ENCODE assay signal across 2 cellular contexts in the genomic region with DNA sequence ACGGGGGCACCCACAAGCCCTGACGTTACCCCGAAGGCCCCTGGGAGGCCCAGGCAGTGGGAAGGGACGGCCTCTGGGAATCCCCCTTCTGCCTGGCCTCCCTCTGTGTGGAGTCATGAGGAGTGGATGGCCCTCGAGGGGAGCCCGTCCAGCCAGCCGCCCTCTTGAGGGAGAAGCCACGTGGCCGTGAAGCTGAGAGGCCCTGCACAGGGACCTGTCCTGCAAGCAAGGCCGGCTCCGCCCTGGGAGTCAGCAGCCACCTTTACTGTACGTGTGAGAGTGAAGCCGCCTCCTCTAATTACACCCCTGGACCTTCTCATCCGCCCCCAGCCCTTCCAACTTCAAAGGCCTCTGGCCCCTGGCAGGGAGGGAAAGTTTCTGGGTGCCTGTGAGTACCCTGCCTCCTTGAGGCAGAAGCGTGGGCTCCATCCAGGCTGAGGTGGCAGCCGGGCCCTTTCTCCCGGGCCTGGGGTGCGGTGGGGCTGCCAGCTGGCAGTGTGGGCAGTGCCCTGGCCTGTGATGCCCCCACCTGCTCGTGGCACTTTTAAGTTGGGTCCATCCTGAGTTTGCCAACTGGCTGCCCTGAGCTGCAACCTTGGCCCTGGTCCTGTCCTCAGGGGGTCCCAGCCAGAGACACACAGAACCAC.
TF ChIP-seq lines count a peak whose summit lies in the region.

No MANE protein-coding gene starts in this region.

TF ChIP-seq in HCT116, 20 proteins besides CTCF, POLR2A, EP300 and RAD21:
- no peak for TF ChIP-seq CBX3 (IDR thresholded peaks at IDR 0.05; ENCODE audit: low read depth)
- TF ChIP-seq ZNF274 (IDR thresholded peaks at IDR 0.05; ENCODE audit: low read depth, low read length), result no peak
- no peak for TF ChIP-seq ZFX (IDR thresholded peaks at IDR 0.05)
- no peak for TF ChIP-seq TCF7L2 (IDR thresholded peaks at IDR 0.05; ENCODE audit: borderline replicate concordance, extremely low read depth, insufficient read depth, insufficient read length)
- TF ChIP-seq, protein P1, sequence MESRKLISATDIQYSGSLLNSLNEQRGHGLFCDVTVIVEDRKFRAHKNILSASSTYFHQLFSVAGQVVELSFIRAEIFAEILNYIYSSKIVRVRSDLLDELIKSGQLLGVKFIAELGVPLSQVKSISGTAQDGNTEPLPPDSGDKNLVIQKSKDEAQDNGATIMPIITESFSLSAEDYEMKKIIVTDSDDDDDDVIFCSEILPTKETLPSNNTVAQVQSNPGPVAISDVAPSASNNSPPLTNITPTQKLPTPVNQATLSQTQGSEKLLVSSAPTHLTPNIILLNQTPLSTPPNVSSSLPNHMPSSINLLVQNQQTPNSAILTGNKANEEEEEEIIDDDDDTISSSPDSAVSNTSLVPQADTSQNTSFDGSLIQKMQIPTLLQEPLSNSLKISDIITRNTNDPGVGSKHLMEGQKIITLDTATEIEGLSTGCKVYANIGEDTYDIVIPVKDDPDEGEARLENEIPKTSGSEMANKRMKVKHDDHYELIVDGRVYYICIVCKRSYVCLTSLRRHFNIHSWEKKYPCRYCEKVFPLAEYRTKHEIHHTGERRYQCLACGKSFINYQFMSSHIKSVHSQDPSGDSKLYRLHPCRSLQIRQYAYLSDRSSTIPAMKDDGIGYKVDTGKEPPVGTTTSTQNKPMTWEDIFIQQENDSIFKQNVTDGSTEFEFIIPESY (IDR thresholded peaks at IDR 0.05; ENCODE audit: extremely low read depth, insufficient replicate concordance, low read length), result no peak
- no peak for TF ChIP-seq JUND (IDR thresholded peaks at IDR 0.05)
- no peak for TF ChIP-seq SP1 (IDR thresholded peaks at IDR 0.05; ENCODE audit: low read depth)
- TF ChIP-seq, protein P2, sequence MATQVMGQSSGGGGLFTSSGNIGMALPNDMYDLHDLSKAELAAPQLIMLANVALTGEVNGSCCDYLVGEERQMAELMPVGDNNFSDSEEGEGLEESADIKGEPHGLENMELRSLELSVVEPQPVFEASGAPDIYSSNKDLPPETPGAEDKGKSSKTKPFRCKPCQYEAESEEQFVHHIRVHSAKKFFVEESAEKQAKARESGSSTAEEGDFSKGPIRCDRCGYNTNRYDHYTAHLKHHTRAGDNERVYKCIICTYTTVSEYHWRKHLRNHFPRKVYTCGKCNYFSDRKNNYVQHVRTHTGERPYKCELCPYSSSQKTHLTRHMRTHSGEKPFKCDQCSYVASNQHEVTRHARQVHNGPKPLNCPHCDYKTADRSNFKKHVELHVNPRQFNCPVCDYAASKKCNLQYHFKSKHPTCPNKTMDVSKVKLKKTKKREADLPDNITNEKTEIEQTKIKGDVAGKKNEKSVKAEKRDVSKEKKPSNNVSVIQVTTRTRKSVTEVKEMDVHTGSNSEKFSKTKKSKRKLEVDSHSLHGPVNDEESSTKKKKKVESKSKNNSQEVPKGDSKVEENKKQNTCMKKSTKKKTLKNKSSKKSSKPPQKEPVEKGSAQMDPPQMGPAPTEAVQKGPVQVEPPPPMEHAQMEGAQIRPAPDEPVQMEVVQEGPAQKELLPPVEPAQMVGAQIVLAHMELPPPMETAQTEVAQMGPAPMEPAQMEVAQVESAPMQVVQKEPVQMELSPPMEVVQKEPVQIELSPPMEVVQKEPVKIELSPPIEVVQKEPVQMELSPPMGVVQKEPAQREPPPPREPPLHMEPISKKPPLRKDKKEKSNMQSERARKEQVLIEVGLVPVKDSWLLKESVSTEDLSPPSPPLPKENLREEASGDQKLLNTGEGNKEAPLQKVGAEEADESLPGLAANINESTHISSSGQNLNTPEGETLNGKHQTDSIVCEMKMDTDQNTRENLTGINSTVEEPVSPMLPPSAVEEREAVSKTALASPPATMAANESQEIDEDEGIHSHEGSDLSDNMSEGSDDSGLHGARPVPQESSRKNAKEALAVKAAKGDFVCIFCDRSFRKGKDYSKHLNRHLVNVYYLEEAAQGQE (IDR thresholded peaks at IDR 0.05; ENCODE audit: low read depth), result no peak
- TF ChIP-seq, protein P3, sequence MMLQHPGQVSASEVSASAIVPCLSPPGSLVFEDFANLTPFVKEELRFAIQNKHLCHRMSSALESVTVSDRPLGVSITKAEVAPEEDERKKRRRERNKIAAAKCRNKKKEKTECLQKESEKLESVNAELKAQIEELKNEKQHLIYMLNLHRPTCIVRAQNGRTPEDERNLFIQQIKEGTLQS (IDR thresholded peaks at IDR 0.05), result no peak
- no peak for TF ChIP-seq YY1 (IDR thresholded peaks at IDR 0.05; ENCODE audit: extremely low read depth, insufficient replicate concordance, low read depth, low read length)
- no peak for TF ChIP-seq SRF (IDR thresholded peaks at IDR 0.05; ENCODE audit: low read depth)
- TF ChIP-seq CEBPB (IDR thresholded peaks at IDR 0.05; ENCODE audit: low read depth), result no peak
- no peak for TF ChIP-seq EZH2phosphoT487 (IDR thresholded peaks at IDR 0.05; ENCODE audit: borderline replicate concordance)

TF ChIP-seq in K562, 482 proteins besides CTCF, POLR2A, EP300 and RAD21 (continues in another document):
- TF ChIP-seq, protein P4, sequence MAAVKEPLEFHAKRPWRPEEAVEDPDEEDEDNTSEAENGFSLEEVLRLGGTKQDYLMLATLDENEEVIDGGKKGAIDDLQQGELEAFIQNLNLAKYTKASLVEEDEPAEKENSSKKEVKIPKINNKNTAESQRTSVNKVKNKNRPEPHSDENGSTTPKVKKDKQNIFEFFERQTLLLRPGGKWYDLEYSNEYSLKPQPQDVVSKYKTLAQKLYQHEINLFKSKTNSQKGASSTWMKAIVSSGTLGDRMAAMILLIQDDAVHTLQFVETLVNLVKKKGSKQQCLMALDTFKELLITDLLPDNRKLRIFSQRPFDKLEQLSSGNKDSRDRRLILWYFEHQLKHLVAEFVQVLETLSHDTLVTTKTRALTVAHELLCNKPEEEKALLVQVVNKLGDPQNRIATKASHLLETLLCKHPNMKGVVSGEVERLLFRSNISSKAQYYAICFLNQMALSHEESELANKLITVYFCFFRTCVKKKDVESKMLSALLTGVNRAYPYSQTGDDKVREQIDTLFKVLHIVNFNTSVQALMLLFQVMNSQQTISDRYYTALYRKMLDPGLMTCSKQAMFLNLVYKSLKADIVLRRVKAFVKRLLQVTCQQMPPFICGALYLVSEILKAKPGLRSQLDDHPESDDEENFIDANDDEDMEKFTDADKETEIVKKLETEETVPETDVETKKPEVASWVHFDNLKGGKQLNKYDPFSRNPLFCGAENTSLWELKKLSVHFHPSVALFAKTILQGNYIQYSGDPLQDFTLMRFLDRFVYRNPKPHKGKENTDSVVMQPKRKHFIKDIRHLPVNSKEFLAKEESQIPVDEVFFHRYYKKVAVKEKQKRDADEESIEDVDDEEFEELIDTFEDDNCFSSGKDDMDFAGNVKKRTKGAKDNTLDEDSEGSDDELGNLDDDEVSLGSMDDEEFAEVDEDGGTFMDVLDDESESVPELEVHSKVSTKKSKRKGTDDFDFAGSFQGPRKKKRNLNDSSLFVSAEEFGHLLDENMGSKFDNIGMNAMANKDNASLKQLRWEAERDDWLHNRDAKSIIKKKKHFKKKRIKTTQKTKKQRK (IDR thresholded peaks at IDR 0.05; ENCODE audit: borderline replicate concordance, low read depth, low read length), result no peak
- TF ChIP-seq, protein P5, sequence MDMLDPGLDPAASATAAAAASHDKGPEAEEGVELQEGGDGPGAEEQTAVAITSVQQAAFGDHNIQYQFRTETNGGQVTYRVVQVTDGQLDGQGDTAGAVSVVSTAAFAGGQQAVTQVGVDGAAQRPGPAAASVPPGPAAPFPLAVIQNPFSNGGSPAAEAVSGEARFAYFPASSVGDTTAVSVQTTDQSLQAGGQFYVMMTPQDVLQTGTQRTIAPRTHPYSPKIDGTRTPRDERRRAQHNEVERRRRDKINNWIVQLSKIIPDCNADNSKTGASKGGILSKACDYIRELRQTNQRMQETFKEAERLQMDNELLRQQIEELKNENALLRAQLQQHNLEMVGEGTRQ (CRISPR knock-in tag; IDR thresholded peaks at IDR 0.05), result peak; percentile 26
- TF ChIP-seq POLR2AphosphoS5 (IDR thresholded peaks at IDR 0.05; ENCODE audit: control insufficient read depth, insufficient read depth, low read depth, low read length), result no peak
- no peak for TF ChIP-seq ZNF263 (CRISPR knock-in tag; IDR thresholded peaks at IDR 0.05; ENCODE audit: borderline replicate concordance)
- no peak for TF ChIP-seq BACH1 (tag; IDR thresholded peaks at IDR 0.05)
- TF ChIP-seq EGR1 (conservative IDR thresholded peaks at IDR 0.05), result peak; percentile 12; the same call in 1 of the 2 replicates
- no peak for TF ChIP-seq RBBP5 (IDR thresholded peaks at IDR 0.05; ENCODE audit: borderline replicate concordance, insufficient read depth, low read length, poor library complexity, severe bottlenecking)
- no peak for TF ChIP-seq NCOA4 (IDR thresholded peaks at IDR 0.05; ENCODE audit: partially characterized antibody)
- no peak for TF ChIP-seq SOX6 (IDR thresholded peaks at IDR 0.05)
- TF ChIP-seq TAF7 (tag; IDR thresholded peaks at IDR 0.05), result no peak
- no peak for TF ChIP-seq KLF6 (CRISPR knock-in tag; IDR thresholded peaks at IDR 0.05; ENCODE audit: borderline replicate concordance)
- no peak for TF ChIP-seq MAFF (IDR thresholded peaks at IDR 0.05; ENCODE audit: low read length)
- no peak for TF ChIP-seq ZNF75A (CRISPR knock-in tag; IDR thresholded peaks at IDR 0.05)
- TF ChIP-seq ZSCAN32 (CRISPR knock-in tag; IDR thresholded peaks at IDR 0.05), result no peak
- TF ChIP-seq CEBPG (CRISPR knock-in tag; IDR thresholded peaks at IDR 0.05), result no peak
- TF ChIP-seq CEBPG (tag; conservative IDR thresholded peaks at IDR 0.05 in 1 of 2, IDR thresholded peaks at IDR 0.05 in 1 of 2), result no peak
- TF ChIP-seq, protein P6, sequence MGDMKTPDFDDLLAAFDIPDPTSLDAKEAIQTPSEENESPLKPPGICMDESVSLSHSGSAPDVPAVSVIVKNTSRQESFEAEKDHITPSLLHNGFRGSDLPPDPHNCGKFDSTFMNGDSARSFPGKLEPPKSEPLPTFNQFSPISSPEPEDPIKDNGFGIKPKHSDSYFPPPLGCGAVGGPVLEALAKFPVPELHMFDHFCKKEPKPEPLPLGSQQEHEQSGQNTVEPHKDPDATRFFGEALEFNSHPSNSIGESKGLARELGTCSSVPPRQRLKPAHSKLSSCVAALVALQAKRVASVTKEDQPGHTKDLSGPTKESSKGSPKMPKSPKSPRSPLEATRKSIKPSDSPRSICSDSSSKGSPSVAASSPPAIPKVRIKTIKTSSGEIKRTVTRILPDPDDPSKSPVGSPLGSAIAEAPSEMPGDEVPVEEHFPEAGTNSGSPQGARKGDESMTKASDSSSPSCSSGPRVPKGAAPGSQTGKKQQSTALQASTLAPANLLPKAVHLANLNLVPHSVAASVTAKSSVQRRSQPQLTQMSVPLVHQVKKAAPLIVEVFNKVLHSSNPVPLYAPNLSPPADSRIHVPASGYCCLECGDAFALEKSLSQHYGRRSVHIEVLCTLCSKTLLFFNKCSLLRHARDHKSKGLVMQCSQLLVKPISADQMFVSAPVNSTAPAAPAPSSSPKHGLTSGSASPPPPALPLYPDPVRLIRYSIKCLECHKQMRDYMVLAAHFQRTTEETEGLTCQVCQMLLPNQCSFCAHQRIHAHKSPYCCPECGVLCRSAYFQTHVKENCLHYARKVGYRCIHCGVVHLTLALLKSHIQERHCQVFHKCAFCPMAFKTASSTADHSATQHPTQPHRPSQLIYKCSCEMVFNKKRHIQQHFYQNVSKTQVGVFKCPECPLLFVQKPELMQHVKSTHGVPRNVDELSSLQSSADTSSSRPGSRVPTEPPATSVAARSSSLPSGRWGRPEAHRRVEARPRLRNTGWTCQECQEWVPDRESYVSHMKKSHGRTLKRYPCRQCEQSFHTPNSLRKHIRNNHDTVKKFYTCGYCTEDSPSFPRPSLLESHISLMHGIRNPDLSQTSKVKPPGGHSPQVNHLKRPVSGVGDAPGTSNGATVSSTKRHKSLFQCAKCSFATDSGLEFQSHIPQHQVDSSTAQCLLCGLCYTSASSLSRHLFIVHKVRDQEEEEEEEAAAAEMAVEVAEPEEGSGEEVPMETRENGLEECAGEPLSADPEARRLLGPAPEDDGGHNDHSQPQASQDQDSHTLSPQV (IDR thresholded peaks at IDR 0.05), result 0 out of 2 replicates have a peak, but pooled peaks have one; percentile 16
- no peak for TF ChIP-seq ZBTB1 (CRISPR knock-in tag; IDR thresholded peaks at IDR 0.05; ENCODE audit: borderline replicate concordance, low read depth)
- TF ChIP-seq, protein P7, sequence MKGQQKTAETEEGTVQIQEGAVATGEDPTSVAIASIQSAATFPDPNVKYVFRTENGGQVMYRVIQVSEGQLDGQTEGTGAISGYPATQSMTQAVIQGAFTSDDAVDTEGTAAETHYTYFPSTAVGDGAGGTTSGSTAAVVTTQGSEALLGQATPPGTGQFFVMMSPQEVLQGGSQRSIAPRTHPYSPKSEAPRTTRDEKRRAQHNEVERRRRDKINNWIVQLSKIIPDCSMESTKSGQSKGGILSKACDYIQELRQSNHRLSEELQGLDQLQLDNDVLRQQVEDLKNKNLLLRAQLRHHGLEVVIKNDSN (CRISPR knock-in tag; IDR thresholded peaks at IDR 0.05), result peak; percentile 33; the same call in 1 of the 2 replicates
- TF ChIP-seq, protein P8, sequence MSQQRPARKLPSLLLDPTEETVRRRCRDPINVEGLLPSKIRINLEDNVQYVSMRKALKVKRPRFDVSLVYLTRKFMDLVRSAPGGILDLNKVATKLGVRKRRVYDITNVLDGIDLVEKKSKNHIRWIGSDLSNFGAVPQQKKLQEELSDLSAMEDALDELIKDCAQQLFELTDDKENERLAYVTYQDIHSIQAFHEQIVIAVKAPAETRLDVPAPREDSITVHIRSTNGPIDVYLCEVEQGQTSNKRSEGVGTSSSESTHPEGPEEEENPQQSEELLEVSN (IDR thresholded peaks at IDR 0.05; ENCODE audit: borderline replicate concordance in 1 of 2, extremely low read depth in 1 of 2, insufficient read depth in 1 of 2, insufficient read length in 1 of 2, low read depth in 1 of 2, low read length in 1 of 2, poor library complexity in 1 of 2, severe bottlenecking in 1 of 2), result peak in 1 of 2 experiments; percentile 59
- TF ChIP-seq THRAP3 (IDR thresholded peaks at IDR 0.05; ENCODE audit: borderline replicate concordance), result no peak
- TF ChIP-seq, protein P9, sequence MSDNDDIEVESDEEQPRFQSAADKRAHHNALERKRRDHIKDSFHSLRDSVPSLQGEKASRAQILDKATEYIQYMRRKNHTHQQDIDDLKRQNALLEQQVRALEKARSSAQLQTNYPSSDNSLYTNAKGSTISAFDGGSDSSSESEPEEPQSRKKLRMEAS (CRISPR knock-in tag; IDR thresholded peaks at IDR 0.05), result peak; percentile 23; the same call in 1 of the 2 replicates
- TF ChIP-seq PPARD (CRISPR knock-in tag; IDR thresholded peaks at IDR 0.05), result no peak
- TF ChIP-seq, protein P3 (IDR thresholded peaks at IDR 0.05), result no peak
- TF ChIP-seq, protein P3 (CRISPR knock-in tag; conservative IDR thresholded peaks at IDR 0.05), result no peak
- no peak for TF ChIP-seq PTBP1 (IDR thresholded peaks at IDR 0.05; ENCODE audit: low read depth, low read length)
- no peak for TF ChIP-seq NR2C2 (CRISPR knock-in tag; IDR thresholded peaks at IDR 0.05)
- no peak for TF ChIP-seq NR2C2 (tag; IDR thresholded peaks at IDR 0.05)
- TF ChIP-seq L3MBTL2 (IDR thresholded peaks at IDR 0.05), result peak; percentile 79
- TF ChIP-seq, protein P10, sequence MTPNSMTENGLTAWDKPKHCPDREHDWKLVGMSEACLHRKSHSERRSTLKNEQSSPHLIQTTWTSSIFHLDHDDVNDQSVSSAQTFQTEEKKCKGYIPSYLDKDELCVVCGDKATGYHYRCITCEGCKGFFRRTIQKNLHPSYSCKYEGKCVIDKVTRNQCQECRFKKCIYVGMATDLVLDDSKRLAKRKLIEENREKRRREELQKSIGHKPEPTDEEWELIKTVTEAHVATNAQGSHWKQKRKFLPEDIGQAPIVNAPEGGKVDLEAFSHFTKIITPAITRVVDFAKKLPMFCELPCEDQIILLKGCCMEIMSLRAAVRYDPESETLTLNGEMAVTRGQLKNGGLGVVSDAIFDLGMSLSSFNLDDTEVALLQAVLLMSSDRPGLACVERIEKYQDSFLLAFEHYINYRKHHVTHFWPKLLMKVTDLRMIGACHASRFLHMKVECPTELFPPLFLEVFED (CRISPR knock-in tag; conservative IDR thresholded peaks at IDR 0.05), result no peak
